9 cellular contexts compared by ENCODE assay signal in the genomic region with DNA sequence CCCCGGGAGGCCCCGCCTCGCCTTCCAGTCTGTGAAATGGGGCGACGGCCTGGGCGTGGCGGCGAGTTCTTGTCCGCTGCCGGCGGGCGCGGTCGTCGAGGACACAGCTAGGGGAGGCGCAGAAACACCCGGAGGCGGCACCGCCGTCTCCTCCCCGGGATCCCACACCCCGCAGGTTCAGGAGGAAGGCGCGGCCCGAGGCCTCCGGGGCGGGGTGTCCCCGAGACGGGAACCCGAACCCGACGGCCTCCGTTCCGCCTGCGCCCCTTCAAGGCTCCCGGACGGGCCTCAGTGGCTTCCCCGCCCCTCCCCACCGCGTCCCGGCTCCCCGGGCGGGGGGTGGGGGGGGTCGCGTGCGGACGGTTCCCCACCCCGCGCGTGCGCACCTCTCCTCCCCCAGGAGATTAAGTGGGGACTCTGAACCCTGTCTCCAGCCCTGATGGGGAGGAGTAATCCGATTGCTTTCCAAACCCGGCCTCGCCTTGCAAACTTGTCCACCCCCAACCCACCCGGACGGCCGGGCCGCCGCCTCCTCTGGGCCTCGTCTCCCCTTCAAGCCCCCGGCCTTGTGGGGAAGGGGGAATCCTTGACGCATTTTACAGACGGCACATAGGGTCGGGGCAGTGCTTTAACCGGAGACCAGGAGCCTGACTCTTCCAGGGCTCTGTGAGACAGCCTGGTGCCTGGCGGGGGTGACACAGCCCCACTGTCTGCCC. TPM values are rescaled to one million over a fixed set of nuclear protein-coding genes. Genes with fewer than 3 reads are reported as not detected.
A peak's percentile ranks its signal among the peaks of the same experiment; 100 is the strongest.
DNase-seq lines count a peak whose midpoint lies in the region; ATAC-seq, FAIRE-seq and TF ChIP-seq lines count a peak whose summit lies in the region.
"Had no signal": no experiment of that assay in that cellular context is flagged by ENCODE, and none has a peak within 500 bp of the region (broad histone marks: within the 10 kb centered on the region; RNA-seq: fewer than 3 reads in every experiment).

No MANE protein-coding gene starts in this region.

- H4K8ac ChIP-seq in mesenchymal stem cell (ENCODE audit: low read length), result peak overlapping the region; percentile 87

- no TSS peak for BruUV-seq in K562 (replicated peaks; lab: Mats Ljungman, UMichigan)

- H3K27me3 ChIP-seq in HUES6 (ENCODE audit: control insufficient read depth, insufficient read depth, low read length) (no peaks in the 10 kb centered on the region), K562 (ENCODE audit: control insufficient read depth in 2 of 2, insufficient read depth in 2 of 2, low read length in 2 of 2) (no peaks in the 10 kb centered on the region), mesenchymal stem cell (ENCODE audit: control insufficient read depth in 1 of 2, insufficient read depth in 1 of 2, low read length in 2 of 2) (peaks cover 31 to 54% of the 10 kb centered on the region in 2 experiments), MM.1S (replicated peaks; ENCODE audit: insufficient read depth, low read length) (peaks cover 16% of the 10 kb centered on the region)

- no peak for TF ChIP-seq RAD21 in K562 (CRISPR knock-in tag; conservative IDR thresholded peaks at IDR 0.05 in 1 of 2, IDR thresholded peaks at IDR 0.05 in 1 of 2)

- H3K36me3 ChIP-seq in HUES6 (ENCODE audit: control insufficient read depth, insufficient read depth, low read length), result no peaks in the 10 kb centered on the region
- no peaks in the 10 kb centered on the region for H3K36me3 ChIP-seq in K562 (ENCODE audit: control insufficient read depth, insufficient read depth, low read length)
- no peaks in the 10 kb centered on the region for H3K36me3 ChIP-seq in mesenchymal stem cell (ENCODE audit: control insufficient read depth in 1 of 2, insufficient read depth in 2 of 2, low read depth in 1 of 2, low read length in 2 of 2)
- H3K36me3 ChIP-seq in MM.1S (replicated peaks; ENCODE audit: insufficient read depth, low read length), result no peaks in the 10 kb centered on the region
- H3K36me3 ChIP-seq: heart left ventricle had no signal

- peaks cover 0 to 9% (median 4%) of the 10 kb centered on the region in 7 donors for H3K9me3 Mint-ChIP-seq in CD14-positive monocyte

- no peak for TF ChIP-seq CTCF in CD14-positive monocyte (IDR thresholded peaks at IDR 0.05)
- no peak for TF ChIP-seq CTCF in K562 (IDR thresholded peaks at IDR 0.05 in 2 of 3, conservative IDR thresholded peaks at IDR 0.05 in 1 of 3; ENCODE audit: insufficient read depth in 2 of 3, low read depth in 1 of 3, low read length in 3 of 3)
- no peak for TF ChIP-seq CTCF in MM.1S (IDR thresholded peaks at IDR 0.05; ENCODE audit: low read length)

- peak overlapping the region in 1 of 2 experiments; percentile 12 for H3K14ac ChIP-seq in mesenchymal stem cell (ENCODE audit: low read length in 2 of 2)

- H4K20me1 ChIP-seq in K562 (replicated peaks; ENCODE audit: control insufficient read depth, insufficient read depth, low read length), result no peaks in the 10 kb centered on the region
- no peaks in the 10 kb centered on the region for H4K20me1 ChIP-seq in MM.1S (ENCODE audit: insufficient read depth, low read length)

- H2BK120ac ChIP-seq in mesenchymal stem cell (ENCODE audit: low read depth, low read length), result no peak overlapping the region

- peak overlapping the region in 1 of 2 experiments; percentile 35 for H3K4ac ChIP-seq in mesenchymal stem cell (ENCODE audit: low read depth in 1 of 2, low read length in 2 of 2)

- POLR2A ChIA-PET in K562 (lab: Yijun Ruan, JAX), result interaction anchor here (0.6 kb wide), 1 partner anchor 14 kb away, joined by 3 read pairs; no protein-coding TSS in a partner anchor

- no peak for FAIRE-seq in K562 (lab: Jason Lieb, UNC)

- H3K9ac ChIP-seq in HUES6 (ENCODE audit: low read length), result peak overlapping the region; percentile 68
- peak overlapping the region in 1 of 2 experiments; percentile 64; a peak in 1 of 4 replicates for H3K9ac ChIP-seq in K562 (ENCODE audit: insufficient read depth in 1 of 2, low read depth in 2 of 2, low read length in 2 of 2)
- H3K9ac ChIP-seq in mesenchymal stem cell (ENCODE audit: low read length), result no peak overlapping the region
- no peak overlapping the region for H3K9ac ChIP-seq in MM.1S (ENCODE audit: low read length)

- H3K4me1 ChIP-seq in HUES6 (ENCODE audit: control insufficient read depth, insufficient read depth, low read length) (peaks cover 34% of the 10 kb centered on the region), K562 (replicated peaks in 1 of 2; ENCODE audit: control insufficient read depth in 2 of 2, insufficient read depth in 2 of 2, low read length in 2 of 2) (peaks cover 11 to 45% of the 10 kb centered on the region in 2 experiments), mesenchymal stem cell (ENCODE audit: control insufficient read depth, insufficient read depth, low read depth, low read length) (peaks cover 21% of the 10 kb centered on the region), MM.1S (ENCODE audit: low read length) (no peaks in the 10 kb centered on the region)

- no peak for DNase-seq in CD14-positive monocyte (ENCODE audit: low spot score)
- no peak for DNase-seq in K562 (ENCODE audit: extremely low read depth in 1 of 4, low spot score in 3 of 4)
- DNase-seq in mesenchymal stem cell, result no peak
- no peak for DNase-seq in iPS-NIHi11 (ENCODE audit: low spot score)
- no peak for DNase-seq in MM.1S

- H2BK5ac ChIP-seq in mesenchymal stem cell (ENCODE audit: low read depth, low read length, poor library complexity, severe bottlenecking), result no peak overlapping the region

- peak overlapping the region; percentile 49 to 80 for H3K4me3 Mint-ChIP-seq in CD14-positive monocyte

- no peak overlapping the region for H4K91ac ChIP-seq in mesenchymal stem cell (ENCODE audit: low read length)

- no peak overlapping the region for H3K27ac Mint-ChIP-seq in CD14-positive monocyte

- peak overlapping the region in 1 of 2 experiments; percentile 37 for H3K23ac ChIP-seq in mesenchymal stem cell (ENCODE audit: low read length in 2 of 2)

- no peaks in the 10 kb centered on the region for H3F3A ChIP-seq in MM.1S (ENCODE audit: insufficient read depth, low read length)

- WGBS in K562 (ENCODE audit: insufficient coverage, low coverage, missing lambda C conversion rate), result 95% methylated on average over 13 of the region's 66 CpGs
- WGBS in mesenchymal stem cell, result 17% methylated on average over 38 of the region's 66 CpGs

- in situ Hi-C loops in K562 (cut with MboI), result no loop called here

- ATAC-seq in K562, result no peak
- no peak for ATAC-seq in HG02588 (IDR thresholded peaks at IDR 0.05; ENCODE audit: unreplicated experiment)
- ATAC-seq in GM18505 (IDR thresholded peaks at IDR 0.05; ENCODE audit: unreplicated experiment), result no peak

- H2AFZ ChIP-seq in K562 (ENCODE audit: low read depth, low read length), result no peak overlapping the region
- H2AFZ ChIP-seq in mesenchymal stem cell (ENCODE audit: low read depth, low read length), result no peak overlapping the region
- no peak overlapping the region for H2AFZ ChIP-seq in MM.1S (ENCODE audit: low read length)

- no peaks in the 10 kb centered on the region for H3K9me1 ChIP-seq in K562 (ENCODE audit: control insufficient read depth, insufficient read depth, low read length)

- no peak for TF ChIP-seq POLR2A in K562 (conservative IDR thresholded peaks at IDR 0.05)
- TF ChIP-seq POLR2A in GM18505 (IDR thresholded peaks at IDR 0.05; ENCODE audit: borderline replicate concordance, extremely low read depth, insufficient read depth, insufficient read length), result no peak

- CTCF ChIA-PET in K562 (lab: Yijun Ruan, JAX; ENCODE audit: low intra/inter-chr PET ratio), result no interaction called here

- peaks cover 7% of the 10 kb centered on the region in 2 donors for H3K36me3 Mint-ChIP-seq in CD14-positive monocyte

- H3K9me3 ChIP-seq in HUES6 (ENCODE audit: control insufficient read depth, insufficient read depth, low read depth, low read length) (no peaks in the 10 kb centered on the region), K562 (replicated peaks; ENCODE audit: control insufficient read depth, insufficient read depth, low read depth, low read length) (no peaks in the 10 kb centered on the region), mesenchymal stem cell (ENCODE audit: control insufficient read depth, low read length) (no peaks in the 10 kb centered on the region), MM.1S (replicated peaks; ENCODE audit: insufficient read depth, low read length) (no peaks in the 10 kb centered on the region)
- H3K9me3 ChIP-seq: heart left ventricle had no signal

- peaks cover 50 to 73% (median 51%) of the 10 kb centered on the region in 3 donors for H3K27me3 Mint-ChIP-seq in CD14-positive monocyte (ENCODE audit: low read depth in 3 of 3)

- H3K27ac ChIP-seq in HUES6 (ENCODE audit: low read depth, low read length) (peak overlapping the region; percentile 26; the same call in 1 of the 2 replicates), K562 (ENCODE audit: extremely low read depth, low read depth, low read length) (no peak overlapping the region), mesenchymal stem cell (ENCODE audit: low read length, poor library complexity, severe bottlenecking) (no peak overlapping the region), MM.1S (ENCODE audit: low read length) (no peak overlapping the region)
- H3K27ac ChIP-seq: heart left ventricle had no signal

- H2BK15ac ChIP-seq in mesenchymal stem cell (ENCODE audit: low read depth, poor library complexity, severe bottlenecking), result peak overlapping the region; percentile 63

- no peaks in the 10 kb centered on the region for H3K9me2 ChIP-seq in MM.1S (replicated peaks; ENCODE audit: insufficient read depth, low read length)

- peak overlapping the region in 1 of 2 experiments; percentile 77 for H2BK12ac ChIP-seq in mesenchymal stem cell (ENCODE audit: low read length in 2 of 2)

- H3K4me2 ChIP-seq in K562 (ENCODE audit: insufficient read depth, low read length) (no peak overlapping the region), mesenchymal stem cell (ENCODE audit: low read length, poor library complexity, severe bottlenecking) (peak overlapping the region; percentile 27), MM.1S (ENCODE audit: low read depth, low read length) (no peak overlapping the region)

- H3K79me1 ChIP-seq in mesenchymal stem cell (replicated peaks; ENCODE audit: low read length, poor library complexity, severe bottlenecking), result no peaks in the 10 kb centered on the region

- peaks cover 20% of the 10 kb centered on the region for H3K4me1 Mint-ChIP-seq in CD14-positive monocyte

- intact Hi-C loops in CD14-positive monocyte (cut with micrococcal nuclease), result no loop called here
- intact Hi-C loops in K562 (cut with micrococcal nuclease), result no loop called here

- H3K79me2 ChIP-seq in K562 (ENCODE audit: control insufficient read depth, insufficient read depth, low read length) (no peaks in the 10 kb centered on the region), MM.1S (ENCODE audit: low read length) (no peaks in the 10 kb centered on the region)

- TF ChIP-seq EP300 in K562 (IDR thresholded peaks at IDR 0.05; ENCODE audit: low read length), result no peak

- H2AK5ac ChIP-seq in mesenchymal stem cell (ENCODE audit: low read length, severe bottlenecking), result no peak overlapping the region

- H3K18ac ChIP-seq in mesenchymal stem cell (ENCODE audit: low read depth in 1 of 2, low read length in 2 of 2), result peak overlapping the region; percentile 14 to 63

- H3K4me3 ChIP-seq in HUES6 (ENCODE audit: low read depth, low read length) (peak overlapping the region; percentile 49), K562 (no peak overlapping the region), mesenchymal stem cell (ENCODE audit: insufficient read depth in 1 of 2, low read depth in 1 of 2, low read length in 2 of 2) (no peak overlapping the region), MM.1S (ENCODE audit: low read length) (no peak overlapping the region)

RNA-seq across cellular contexts. Expression of a gene that starts 35.3 kb away (rescaled TPM):
- under 1 TPM; 0.43 to 0.83 TPM for polyA plus RNA-seq in CD14-positive monocyte
- 19.3 and 49.4 TPM in 2 replicates for total RNA-seq in K562 (2011; cell fraction: chromatin; rRNA removed; ENCODE audit: low replicate concordance)
- total RNA-seq in K562 (2011; cell fraction: nucleolus; rRNA removed), result 48.4 and 58.8 TPM in 2 replicates
- 30.0 and 36.6 TPM in 2 replicates for total RNA-seq in K562 (2011; cell fraction: nucleoplasm; rRNA removed)
- total RNA-seq in K562 (2014; rRNA removed), result 29.4 and 29.5 TPM in 2 replicates
- total RNA-seq in K562 (2014; rRNA removed; fragmentation: Illumina TruSeq; extraction: Trizol), result 3.3 and 3.7 TPM in 2 replicates
- total RNA-seq in K562 (2015; rRNA removed; fragmentation: Illumina TruSeq; extraction: Trizol), result 5.0 and 5.3 TPM in 2 replicates
- 32.9 and 34.8 TPM in 2 replicates for total RNA-seq in K562 (2021)
- polyA plus RNA-seq in K562 (2011; rRNA removed), result 15.4 and 20.4 TPM in 2 replicates
- 26.0 and 97.0 TPM in 2 replicates for polyA plus RNA-seq in K562 (2011; cell fraction: cytosol; rRNA removed)
- polyA plus RNA-seq in K562 (2011; cell fraction: nucleus; rRNA removed), result 106 and 194 TPM in 2 replicates
- polyA plus RNA-seq in K562 (2012), result 12.9 and 30.7 TPM in 2 replicates
- 4.0 and 4.3 TPM in 2 replicates for polyA plus RNA-seq in K562 (2014; fragmentation: Illumina TruSeq; extraction: Trizol)
- polyA plus RNA-seq in K562 (2014; fragmentation: Nextera tagmentation; extraction: Ambion mirVana), result under 1 TPM; 0.04 to 0.06 TPM
- 27.5 and 29.9 TPM in 2 replicates for polyA plus RNA-seq in K562 (2014; rRNA removed)
- polyA minus RNA-seq in K562 (2011; rRNA and poly(A)+ RNA removed), result 3.5 and 3.7 TPM in 2 replicates
- polyA minus RNA-seq in K562 (2011; cell fraction: cytosol; rRNA and poly(A)+ RNA removed), result 7.4 and 12.8 TPM in 2 replicates
- polyA minus RNA-seq in K562 (2011; cell fraction: nucleus; rRNA and poly(A)+ RNA removed), result 18.6 and 23.2 TPM in 2 replicates
- 10.3 TPM for polyA plus RNA-seq in mesenchymal stem cell (2013, experiment 1 of 2)
- 10.2 TPM for polyA plus RNA-seq in mesenchymal stem cell (2013, experiment 2 of 2)

RNA-seq across cellular contexts. Expression of a gene that starts 47.5 kb away (rescaled TPM):
- polyA plus RNA-seq in CD14-positive monocyte (1 to 10 TPM; 2.1 to 2.3 TPM), K562 (2011; rRNA removed) (28.7 and 29.3 TPM in 2 replicates), K562 (2014; fragmentation: Illumina TruSeq; extraction: Trizol) (35.3 and 35.6 TPM in 2 replicates), K562 (2014; fragmentation: Nextera tagmentation; extraction: Ambion mirVana) (10 to 100 TPM in 1 of 2 experiments, 1 to 10 TPM in 1; 8.5 to 10.9 TPM), K562 (2014; rRNA removed) (16.9 and 19.1 TPM in 2 replicates)
- total RNA-seq in K562 (2011; cell fraction: chromatin; rRNA removed; ENCODE audit: low replicate concordance), result 52.9 and 97.1 TPM in 2 replicates
- total RNA-seq in K562 (2011; cell fraction: nucleolus; rRNA removed), result 37.2 and 37.4 TPM in 2 replicates
- total RNA-seq in K562 (2011; cell fraction: nucleoplasm; rRNA removed), result 55.9 and 83.7 TPM in 2 replicates
- total RNA-seq in K562 (2014; rRNA removed) (12.8 and 14.5 TPM in 2 replicates), K562 (2014; rRNA removed; fragmentation: Illumina TruSeq; extraction: Trizol) (28.4 and 34.6 TPM in 2 replicates), K562 (2015; rRNA removed; fragmentation: Illumina TruSeq; extraction: Trizol) (20.9 and 21.6 TPM in 2 replicates), K562 (2021) (39.9 and 47.9 TPM in 2 replicates)
- 14.3 and 23.5 TPM in 2 replicates for polyA plus RNA-seq in K562 (2011; cell fraction: cytosol; rRNA removed)
- polyA plus RNA-seq in K562 (2011; cell fraction: nucleus; rRNA removed), result 28.5 and 38.9 TPM in 2 replicates
- polyA plus RNA-seq in K562 (2012), result 21.9 and 22.8 TPM in 2 replicates
- 34.1 and 35.8 TPM in 2 replicates for polyA minus RNA-seq in K562 (2011; rRNA and poly(A)+ RNA removed)
- 22.5 and 26.1 TPM in 2 replicates for polyA minus RNA-seq in K562 (2011; cell fraction: cytosol; rRNA and poly(A)+ RNA removed)
- polyA minus RNA-seq in K562 (2011; cell fraction: nucleus; rRNA and poly(A)+ RNA removed), result 12.4 and 24.8 TPM in 2 replicates
- polyA plus RNA-seq in mesenchymal stem cell (2013, experiment 1 of 2), result 13.8 TPM
- 13.5 TPM for polyA plus RNA-seq in mesenchymal stem cell (2013, experiment 2 of 2)
